ENCODE assay signal across 32 cellular contexts in genomic region chr22:33227791-33228190, GRCh38.
"Had no signal": no experiment of that assay in that cellular context is flagged by ENCODE, and none has a peak within 500 bp of the region (broad histone marks: within the 10 kb centered on the region; RNA-seq: fewer than 3 reads in every experiment).

No MANE protein-coding gene starts in this region.

- H3K27ac ChIP-seq: VCaP had no signal

- H3K36me3 Mint-ChIP-seq: activated CD4-positive, alpha-beta memory T cell treated with anti-CD3 and anti-CD28 coated beads for 36 hours had no signal

- DNase-seq: activated B cell treated with CpG ODN at 0.5 μM for 24 hours; activated CD4-positive, alpha-beta memory T cell treated with anti-CD3 and anti-CD28 coated beads for 36 hours; activated CD4-positive, alpha-beta T cell treated with anti-CD3 and anti-CD28 coated beads for 4 hours; activated CD4-positive, alpha-beta T cell treated with anti-CD3 and anti-CD28 coated beads, Interleukin-2, amount 10 ng/mL, durations not matched to agents 24 days and 14 days; activated CD4-positive, alpha-beta T cell treated with anti-CD3 and anti-CD28 coated beads, Interleukin-2, amount 50 U/mL, for 1 hour; activated CD4-positive, alpha-beta T cell treated with anti-CD3 and anti-CD28 coated beads, Interleukin-2, amount 50 U/mL, for 4 hours; activated CD4-positive, CD25-positive, alpha-beta regulatory T cell treated with anti-CD3 and anti-CD28 coated beads, Interleukin-2, amount 50 U/mL, for 72 hours; activated CD8-positive, alpha-beta memory T cell treated with anti-CD3 and anti-CD28 coated beads, Interleukin-2, amount 50 U/mL, for 4 hours; activated CD8-positive, alpha-beta T cell treated with anti-CD3 and anti-CD28 coated beads for 36 hours; activated effector memory CD4-positive, alpha-beta T cell treated with anti-CD3 and anti-CD28 coated beads, Interleukin-2, amount 50 U/mL, for 16 hours; activated gamma-delta T cell treated with Interleukin-2 at 50 U/mL for 16 hours; activated naive CD4-positive, alpha-beta T cell; activated naive CD4-positive, alpha-beta T cell treated with anti-CD3 and anti-CD28 coated beads for 36 hours; activated naive CD4-positive, alpha-beta T cell treated with anti-CD3 and anti-CD28 coated beads, Interleukin-2, amount 50 U/mL, for 16 hours; activated naive CD8-positive, alpha-beta T cell treated with anti-CD3 and anti-CD28 coated beads for 36 hours; activated T-cell treated with anti-CD3 and anti-CD28 coated beads for 4 hours; activated T-cell treated with anti-CD3 and anti-CD28 coated beads, Interleukin-2, amount 50 U/mL, for 1 hour; activated T-cell treated with anti-CD3 and anti-CD28 coated beads, Interleukin-2, amount 50 U/mL, for 4 hours; activated T-cell treated with anti-CD3 and anti-CD28 coated beads, Interleukin-2, amount 50 U/mL, for 72 hours; aorta; central memory CD4-positive, alpha-beta T cell; T-helper 1 cell; T-helper 2 cell; T-helper 9 cell had no signal

- H3K4me1 Mint-ChIP-seq: activated B cell treated with CpG ODN at 0.5 μM for 24 hours; activated CD4-positive, alpha-beta T cell treated with anti-CD3 and anti-CD28 coated beads, Interleukin-2, amount 10 ng/mL, durations not matched to agents 24 days and 14 days; activated naive CD8-positive, alpha-beta T cell treated with anti-CD3 and anti-CD28 coated beads for 36 hours; activated T-helper 17 cell treated with anti-CD3 and anti-CD28 coated beads, Interleukin-2, amount 50 U/mL, for 72 hours; brain had no signal

- H3K27me3 Mint-ChIP-seq: activated B cell treated with CpG ODN at 0.5 μM for 24 hours; activated CD4-positive, alpha-beta memory T cell treated with anti-CD3 and anti-CD28 coated beads for 36 hours; activated CD4-positive, alpha-beta T cell treated with anti-CD3 and anti-CD28 coated beads, Interleukin-2, amount 10 ng/mL, durations not matched to agents 24 days and 14 days had no signal

- H3K4me3 Mint-ChIP-seq: activated B cell treated with CpG ODN at 0.5 μM for 24 hours; activated CD4-positive, alpha-beta memory T cell treated with anti-CD3 and anti-CD28 coated beads for 36 hours; activated CD4-positive, alpha-beta T cell treated with anti-CD3 and anti-CD28 coated beads, Interleukin-2, amount 10 ng/mL, durations not matched to agents 24 days and 14 days; activated CD8-positive, alpha-beta T cell treated with anti-CD3 and anti-CD28 coated beads for 36 hours; activated naive CD4-positive, alpha-beta T cell treated with anti-CD3 and anti-CD28 coated beads for 36 hours; activated naive CD8-positive, alpha-beta T cell treated with anti-CD3 and anti-CD28 coated beads for 36 hours; activated T-cell treated with anti-CD3 and anti-CD28 coated beads, Interleukin-2, amount 50 U/mL, for 4 hours; activated T-cell treated with anti-CD3 and anti-CD28 coated beads, Interleukin-2, amount 50 U/mL, for 72 hours; activated T-helper 1 cell treated with anti-CD3 and anti-CD28 coated beads, Interleukin-12 subunit alpha, Interleukin-12 subunit beta, Interleukin-2, Interleukin-4 antibody, amounts not matched to agents 30 ng/mL and 10 ng/mL and 1 ng/mL, durations not matched to agents 14 hours and 24 hours and 36 hours; activated T-helper 17 cell treated with anti-CD3 and anti-CD28 coated beads, Interleukin-2, amount 50 U/mL, for 72 hours; brain; T-helper 1 cell treated with Interleukin-12 subunit alpha and Interleukin-12 subunit beta and Interleukin-4 antibody, amounts not matched to agents 30 μg/mL and 1 μg/mL, for 36 hours; T-helper 2 cell treated with Interferon-gamma antibody and Interleukin-4, amounts not matched to agents 5 μg/mL and 100 μg/mL, for 36 hours had no signal

- ATAC-seq: activated CD8-positive, alpha-beta T cell treated with anti-CD3 and anti-CD28 coated beads for 36 hours; activated naive CD4-positive, alpha-beta T cell treated with anti-CD3 and anti-CD28 coated beads, Interleukin-2, amount 50 U/mL, for 72 hours; activated T-cell treated with anti-CD3 and anti-CD28 coated beads, Interleukin-2, amount 50 U/mL, for 4 hours; activated T-cell treated with anti-CD3 and anti-CD28 coated beads, Interleukin-2, amount 50 U/mL, for 72 hours; activated T-helper 17 cell treated with anti-CD3 and anti-CD28 coated beads, Interleukin-2, amount 50 U/mL, for 72 hours had no signal

- H3K27ac Mint-ChIP-seq: activated B cell treated with CpG ODN at 0.5 μM for 24 hours; activated CD4-positive, alpha-beta memory T cell treated with anti-CD3 and anti-CD28 coated beads for 36 hours; activated CD4-positive, alpha-beta T cell treated with anti-CD3 and anti-CD28 coated beads, Interleukin-2, amount 10 ng/mL, durations not matched to agents 24 days and 14 days; activated CD8-positive, alpha-beta T cell treated with anti-CD3 and anti-CD28 coated beads for 36 hours; activated naive CD4-positive, alpha-beta T cell treated with anti-CD3 and anti-CD28 coated beads for 36 hours; activated naive CD4-positive, alpha-beta T cell treated with anti-CD3 and anti-CD28 coated beads, Interleukin-2, amount 50 U/mL, for 72 hours; activated naive CD8-positive, alpha-beta T cell treated with anti-CD3 and anti-CD28 coated beads for 36 hours; activated T-cell treated with anti-CD3 and anti-CD28 coated beads, Interleukin-2, amount 50 U/mL, for 72 hours; activated T-helper 1 cell treated with anti-CD3 and anti-CD28 coated beads, Interleukin-12 subunit alpha, Interleukin-12 subunit beta, Interleukin-2, Interleukin-4 antibody, amounts not matched to agents 30 ng/mL and 10 ng/mL and 1 ng/mL, durations not matched to agents 14 hours and 24 hours and 36 hours; activated T-helper 17 cell treated with anti-CD3 and anti-CD28 coated beads, Interleukin-2, amount 50 U/mL, for 72 hours; brain; T-helper 1 cell treated with Interleukin-12 subunit alpha and Interleukin-12 subunit beta and Interleukin-4 antibody, amounts not matched to agents 30 μg/mL and 1 μg/mL, for 36 hours; T-helper 2 cell treated with Interferon-gamma antibody and Interleukin-4, amounts not matched to agents 5 μg/mL and 100 μg/mL, for 36 hours had no signal

- FAIRE-seq: TTC549 had no signal
